In the genomic region with DNA sequence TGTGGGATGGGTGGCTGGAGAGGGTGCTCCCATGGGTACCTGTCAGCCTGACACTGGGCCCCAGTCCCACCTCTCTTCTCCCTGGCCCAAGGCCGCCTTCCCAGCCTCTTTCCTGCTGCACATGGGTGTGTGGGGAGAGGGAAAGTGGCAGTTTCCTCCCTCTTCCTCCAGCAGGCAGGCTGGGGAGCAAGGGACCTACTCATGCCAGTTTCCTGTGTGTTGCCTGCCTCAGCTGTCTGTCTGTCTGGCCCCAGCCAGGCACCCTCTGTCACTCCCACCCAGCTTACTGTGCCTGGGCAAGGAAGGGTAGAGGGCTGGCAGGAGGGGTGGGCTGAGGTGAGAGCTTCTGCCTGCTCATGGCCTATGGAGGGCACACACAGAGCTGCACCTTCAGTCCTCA, we compare ENCODE assay signal across 19 cellular contexts.
"Had no signal": no experiment of that assay in that cellular context is flagged by ENCODE, and none has a peak within 500 bp of the region (broad histone marks: within the 10 kb centered on the region; RNA-seq: fewer than 3 reads in every experiment).

No MANE protein-coding gene starts in this region.

- H3K27ac ChIP-seq: HL-60, SJSA1, SK-N-MC had no signal

- H3K4me3 ChIP-seq: SJSA1, SK-N-MC had no signal

- H3K4me1 ChIP-seq: SJSA1 had no signal

- DNase-seq: KBM-7, MV-4-11, NCI-H1048, NCI-H1105, NCI-H1417, NCI-H1436 treated with DMSO at 0.1 percent for 48 hours, NCI-H1694, NCI-H1930, NCI-H2081, NCI-H2107, NCI-H2227 treated with DMSO at 0.1 percent for 48 hours, NCI-H524, NCI-H526 treated with DMSO at 0.1 percent for 48 hours, NCI-H774, RPMI8226, SIG-M5 had no signal

- H3K9me3 ChIP-seq: SJSA1 had no signal

- H3K36me3 ChIP-seq: SJSA1 had no signal
